23 cellular contexts compared by ENCODE assay signal in genomic region chr1:201753492-201753891, GRCh38.
A peak's percentile ranks its signal among the peaks of the same experiment; 100 is the strongest.
DNase-seq lines count a peak whose midpoint lies in the region; ATAC-seq and TF ChIP-seq lines count a peak whose summit lies in the region.
"Had no signal": no experiment of that assay in that cellular context is flagged by ENCODE, and none has a peak within 500 bp of the region (broad histone marks: within the 10 kb centered on the region; RNA-seq: fewer than 3 reads in every experiment).

No MANE protein-coding gene starts in this region.

- H3K4me1 ChIP-seq in left ventricle myocardium inferior (peaks cover 100% of the 10 kb centered on the region), right atrium auricular region (peaks cover 0 to 45% of the 10 kb centered on the region in 2 donors)
- H3K4me1 ChIP-seq: prostate gland had no signal

- no peaks in the 10 kb centered on the region for H3K27me3 ChIP-seq in left ventricle myocardium inferior (ENCODE audit: low read depth)
- H3K27me3 ChIP-seq in right atrium auricular region: no peaks in the 10 kb centered on the region
- H3K27me3 ChIP-seq: BLaER1 treated with 17β-estradiol and CSF1 and Interleukin-3, amounts not matched to agents 10 nM and 100 nM; gastroesophageal sphincter; MG63 had no signal

- peaks cover 9% of the 10 kb centered on the region for H3K27me3 Mint-ChIP-seq in neural crest cell (ENCODE audit: low read depth)

- DNase-seq in left ventricle myocardium inferior (no peak), right atrium auricular region (ENCODE audit: low spot score) (no peak), choroid plexus epithelial cell (ENCODE audit: low read depth) (peak; percentile 95), neural crest cell (ENCODE audit: low read depth, low spot score) (no peak), NCI-H1694 treated with DMSO at 0.1 percent for 48 hours (lab: John Stamatoyannopoulos, UW) (no peak), DMS 273 (lab: John Stamatoyannopoulos, UW; ENCODE audit: unreplicated experiment) (no peak), globus pallidus (ENCODE audit: low spot score) (no peak)
- DNase-seq: activated CD4-positive, alpha-beta T cell treated with anti-CD3 and anti-CD28 coated beads, Interleukin-2, amount 10 ng/mL, durations not matched to agents 7 days and 5 days; activated CD8-positive, alpha-beta memory T cell treated with anti-CD3 and anti-CD28 coated beads, Interleukin-2, amount 50 U/mL, for 4 hours; activated effector memory CD4-positive, alpha-beta T cell treated with Interleukin-2 at 50 U/mL for 16 hours; MG63; natural killer cell; NCI-H1436; NCI-H774; PC-3; small intestine; stimulated activated CD4-positive, alpha-beta T cell treated with anti-CD3 and anti-CD28 coated beads, Interleukin-4, amount 100 ng/mL, for 4 hours; stimulated activated naive CD8-positive, alpha-beta T cell treated with anti-CD3 and anti-CD28 coated beads, Interleukin-15, amount 100 ng/mL, for 72 hours had no signal

- intact Hi-C loops in left ventricle myocardium inferior (cut with micrococcal nuclease): no loop called here

- H3K4me3 Mint-ChIP-seq in neural crest cell: no peak overlapping the region
- H3K4me3 Mint-ChIP-seq: activated CD4-positive, alpha-beta T cell treated with anti-CD3 and anti-CD28 coated beads, Interleukin-2, amount 10 ng/mL, durations not matched to agents 7 days and 5 days; natural killer cell; stimulated activated naive CD8-positive, alpha-beta T cell treated with anti-CD3 and anti-CD28 coated beads, Interleukin-15, amount 100 ng/mL, for 72 hours; T-helper 1 cell treated with Interleukin-12 subunit alpha and Interleukin-12 subunit beta and Interleukin-4 antibody, amounts not matched to agents 30 μg/mL and 1 μg/mL, for 36 hours had no signal

- TF ChIP-seq CTCF in left ventricle myocardium inferior (IDR thresholded peaks at IDR 0.05; ENCODE audit: borderline replicate concordance) (no peak), right atrium auricular region (IDR thresholded peaks at IDR 0.05) (no peak), choroid plexus epithelial cell (conservative IDR thresholded peaks at IDR 0.05; ENCODE audit: low read depth, low read length) (no peak), neural crest cell (conservative IDR thresholded peaks at IDR 0.05) (no peak)

- H3K9me3 Mint-ChIP-seq in neural crest cell: no peaks in the 10 kb centered on the region
- H3K9me3 Mint-ChIP-seq: activated CD4-positive, alpha-beta T cell treated with anti-CD3 and anti-CD28 coated beads, Interleukin-2, amount 10 ng/mL, durations not matched to agents 7 days and 5 days; natural killer cell; stimulated activated naive CD8-positive, alpha-beta T cell treated with anti-CD3 and anti-CD28 coated beads, Interleukin-15, amount 100 ng/mL, for 72 hours; T-helper 1 cell treated with Interleukin-12 subunit alpha and Interleukin-12 subunit beta and Interleukin-4 antibody, amounts not matched to agents 30 μg/mL and 1 μg/mL, for 36 hours had no signal

- H3K9me3 ChIP-seq in left ventricle myocardium inferior (replicated peaks) (no peaks in the 10 kb centered on the region), right atrium auricular region (no peaks in the 10 kb centered on the region)
- H3K9me3 ChIP-seq: BLaER1 treated with 17β-estradiol and CSF1 and Interleukin-3, amounts not matched to agents 10 nM and 100 nM; gastroesophageal sphincter; MG63; prostate gland had no signal

- H3K36me3 ChIP-seq in left ventricle myocardium inferior: no peaks in the 10 kb centered on the region
- no peaks in the 10 kb centered on the region for H3K36me3 ChIP-seq in right atrium auricular region
- H3K36me3 ChIP-seq: gastroesophageal sphincter, prostate gland had no signal

- H3K36me3 Mint-ChIP-seq in neural crest cell (ENCODE audit: low read depth): no peaks in the 10 kb centered on the region
- H3K36me3 Mint-ChIP-seq: natural killer cell had no signal

- no peak for ATAC-seq in GM18870 (IDR thresholded peaks at IDR 0.05; ENCODE audit: unreplicated experiment)
- ATAC-seq: gastroesophageal sphincter; natural killer cell; PC-3; stimulated activated naive CD8-positive, alpha-beta T cell treated with anti-CD3 and anti-CD28 coated beads, Interleukin-15, amount 100 ng/mL, for 72 hours had no signal

- H3K27ac Mint-ChIP-seq in neural crest cell (ENCODE audit: unreplicated experiment): peak overlapping the region; percentile 24
- H3K27ac Mint-ChIP-seq: activated CD4-positive, alpha-beta T cell treated with anti-CD3 and anti-CD28 coated beads, Interleukin-2, amount 10 ng/mL, durations not matched to agents 7 days and 5 days; natural killer cell; stimulated activated naive CD8-positive, alpha-beta T cell treated with anti-CD3 and anti-CD28 coated beads, Interleukin-15, amount 100 ng/mL, for 72 hours; T-helper 1 cell treated with Interleukin-12 subunit alpha and Interleukin-12 subunit beta and Interleukin-4 antibody, amounts not matched to agents 30 μg/mL and 1 μg/mL, for 36 hours had no signal

- peaks cover 82% of the 10 kb centered on the region for H3K4me1 Mint-ChIP-seq in neural crest cell
- H3K4me1 Mint-ChIP-seq: natural killer cell had no signal

- peak overlapping the region; percentile 70 for H3K27ac ChIP-seq in left ventricle myocardium inferior (replicated peaks)
- H3K27ac ChIP-seq in right atrium auricular region: no peak overlapping the region
- H3K27ac ChIP-seq: BLaER1 treated with 17β-estradiol and CSF1 and Interleukin-3, amounts not matched to agents 10 nM and 100 nM; prostate gland had no signal

- H3K4me3 ChIP-seq in left ventricle myocardium inferior (no peak overlapping the region), right atrium auricular region (no peak overlapping the region), choroid plexus epithelial cell (ENCODE audit: low read depth, low read length) (no peak overlapping the region)
- H3K4me3 ChIP-seq: BLaER1 treated with 17β-estradiol and CSF1 and Interleukin-3, amounts not matched to agents 10 nM and 100 nM; gastroesophageal sphincter; MG63; prostate gland had no signal
